8 cellular contexts compared by ENCODE assay signal in genomic region chr21:39312112-39313041, GRCh38. TPM values are rescaled to one million over a fixed set of nuclear protein-coding genes. Genes with fewer than 3 reads are reported as not detected.
DNase-seq lines count a peak whose midpoint lies in the region; ATAC-seq and TF ChIP-seq lines count a peak whose summit lies in the region.

No MANE protein-coding gene starts in this region.

- H3K36me3 Mint-ChIP-seq in activated T-cell treated with anti-CD3 and anti-CD28 coated beads, Interleukin-2, amount 50 U/mL, for 72 hours (ENCODE audit: insufficient read depth in 2 of 2), result peaks cover 13 to 20% of the 10 kb centered on the region in 2 donors

- peak overlapping the region; percentile 94 to 96 for H3K4me3 Mint-ChIP-seq in activated T-cell treated with anti-CD3 and anti-CD28 coated beads, Interleukin-2, amount 50 U/mL, for 72 hours

- H3K9me3 ChIP-seq in GM23248 (ENCODE audit: low read depth), result no peaks in the 10 kb centered on the region
- H3K9me3 ChIP-seq in KOPT-K1 (ENCODE audit: insufficient read depth, low read length, poor library complexity, severe bottlenecking), result no peaks in the 10 kb centered on the region
- H3K9me3 ChIP-seq in Panc1 (ENCODE audit: control insufficient read depth, insufficient read depth, low read depth, low read length), result no peaks in the 10 kb centered on the region
- no peaks in the 10 kb centered on the region for H3K9me3 ChIP-seq in esophagus muscularis mucosa
- no peaks in the 10 kb centered on the region for H3K9me3 ChIP-seq in muscle layer of colon (ENCODE audit: low read length)

- no peak for TF ChIP-seq POLR2A in esophagus muscularis mucosa (IDR thresholded peaks at IDR 0.05; ENCODE audit: low read depth)

- H3K79me2 ChIP-seq in GM23248 (ENCODE audit: insufficient read depth), result peaks cover 49% of the 10 kb centered on the region

- no peaks in the 10 kb centered on the region; the same call in 1 of the 2 replicates for H4K20me1 ChIP-seq in GM23248 (ENCODE audit: insufficient read depth)

- peak overlapping the region; percentile 95 for H3K27ac Mint-ChIP-seq in activated T-cell treated with anti-CD3 and anti-CD28 coated beads, Interleukin-2, amount 50 U/mL, for 72 hours

- H3K9me2 ChIP-seq in GM23248 (ENCODE audit: insufficient read depth), result no peaks in the 10 kb centered on the region

- no peak for TF ChIP-seq CTCF in Panc1 (IDR thresholded peaks at IDR 0.05)
- peak in 1 of 3 experiments; percentile 15 for TF ChIP-seq CTCF in esophagus muscularis mucosa (IDR thresholded peaks at IDR 0.05)

- H3K4me1 ChIP-seq in GM23248 (ENCODE audit: insufficient read depth), result peaks cover 15% of the 10 kb centered on the region
- peaks cover 6% of the 10 kb centered on the region for H3K4me1 ChIP-seq in Panc1 (ENCODE audit: control insufficient read depth, insufficient read depth, low read length)
- peaks cover 27 to 68% (median 59%) of the 10 kb centered on the region in 4 donors for H3K4me1 ChIP-seq in esophagus muscularis mucosa
- peaks cover 13% of the 10 kb centered on the region for H3K4me1 ChIP-seq in muscle layer of colon (ENCODE audit: insufficient read depth, low read length)

- CTCF ChIA-PET in Panc1 (lab: Charles Lee), result interaction anchor here (0.6 kb wide), 1 partner anchor 15 kb away, joined by 5 read pairs; no protein-coding TSS in a partner anchor

- peak overlapping the region; percentile 61; the same call in 1 of the 2 replicates for H2AFZ ChIP-seq in GM23248

- DNase-seq in DMS79 (lab: John Stamatoyannopoulos, UW), result peak; percentile 60
- DNase-seq in GM23248, result peak; percentile 90
- peak; percentile 22 for DNase-seq in Panc1 (ENCODE audit: low read depth, low spot score)
- DNase-seq in activated T-cell treated with anti-CD3 and anti-CD28 coated beads, Interleukin-2, amount 50 U/mL, for 72 hours, result peak; percentile 95 to 97
- peak; percentile 99 for DNase-seq in esophagus muscularis mucosa (ENCODE audit: extremely low spot score)
- DNase-seq in stimulated activated CD8-positive, alpha-beta memory T cell treated with anti-CD3 and anti-CD28 coated beads, Interleukin-4, amount 100 ng/mL, for 48 hours, result peak; percentile 98

- H3K27ac ChIP-seq in GM23248, result peak overlapping the region; percentile 60
- peak overlapping the region; percentile 96 for H3K27ac ChIP-seq in KOPT-K1 (ENCODE audit: low read depth, low read length, poor library complexity, severe bottlenecking)
- H3K27ac ChIP-seq in Panc1 (ENCODE audit: low read length), result peak overlapping the region; percentile 34; the same call in 1 of the 2 replicates
- peak overlapping the region; percentile 96 to 99 (median 98) for H3K27ac ChIP-seq in esophagus muscularis mucosa (replicated peaks in 1 of 4)
- H3K27ac ChIP-seq in muscle layer of colon (ENCODE audit: low read depth, low read length), result peak overlapping the region; percentile 82

- H3K9me3 Mint-ChIP-seq in activated T-cell treated with anti-CD3 and anti-CD28 coated beads, Interleukin-2, amount 50 U/mL, for 72 hours, result no peaks in the 10 kb centered on the region

- H3K36me3 ChIP-seq in GM23248 (ENCODE audit: low read depth), result peaks cover 9% of the 10 kb centered on the region; the same call in 1 of the 2 replicates
- H3K36me3 ChIP-seq in KOPT-K1 (ENCODE audit: insufficient read depth, low read length), result peaks cover 42% of the 10 kb centered on the region
- H3K36me3 ChIP-seq in Panc1 (ENCODE audit: control insufficient read depth, insufficient read depth, low read length), result peaks cover 8% of the 10 kb centered on the region; the same call in 1 of the 2 replicates
- H3K36me3 ChIP-seq in esophagus muscularis mucosa, result peaks cover 0 to 33% (median 22%) of the 10 kb centered on the region in 4 donors
- H3K36me3 ChIP-seq in muscle layer of colon (ENCODE audit: insufficient read depth, low read length), result peaks cover 9% of the 10 kb centered on the region

- 3 to 7% methylated on average over 22 to 61 of the region's 65 CpGs for WGBS in GM23248 (ENCODE audit: low coverage in 1 of 2, low lambda C conversion rate in 2 of 2, missing lambda C conversion rate in 2 of 2), 2 experiments
- 1% methylated on average over 18 of the region's 65 CpGs for WGBS in esophagus muscularis mucosa

- H3K9ac ChIP-seq in GM23248, result peak overlapping the region; percentile 92
- no peak overlapping the region for H3K9ac ChIP-seq in muscle layer of colon (ENCODE audit: low read length)

- H3K4me2 ChIP-seq in GM23248 (ENCODE audit: unreplicated experiment), result peak overlapping the region; percentile 57

- H3K4me3 ChIP-seq in GM23248 (peak overlapping the region; percentile 79), Panc1 (ENCODE audit: low read depth in 2 of 2, low read length in 2 of 2) (peak overlapping the region; percentile 65 to 71), esophagus muscularis mucosa (peak overlapping the region; percentile 83 to 96 (median 89)), muscle layer of colon (ENCODE audit: low read depth in 1 of 2, low read length in 2 of 2) (peak overlapping the region; percentile 45 to 70)

- H3K27me3 Mint-ChIP-seq in activated T-cell treated with anti-CD3 and anti-CD28 coated beads, Interleukin-2, amount 50 U/mL, for 72 hours (ENCODE audit: low read depth), result no peaks in the 10 kb centered on the region

- ATAC-seq in Panc1, result peak; percentile 90
- peak; percentile 67 to 72 for ATAC-seq in activated T-cell treated with anti-CD3 and anti-CD28 coated beads, Interleukin-2, amount 50 U/mL, for 72 hours (replicated peaks in 1 of 2)

- in situ Hi-C loops in GM23248 (cut with MboI) (no loop called here), Panc1 (cut with HindIII; ENCODE audit: low pct_unique_long_range_greater_than_20kb, low sequenced_read_pairs) (no loop called here)

- no TSS peak for BruUV-seq in Panc1 (replicated peaks; lab: Mats Ljungman, UMichigan)

- H3K4me1 Mint-ChIP-seq in activated T-cell treated with anti-CD3 and anti-CD28 coated beads, Interleukin-2, amount 50 U/mL, for 72 hours (ENCODE audit: low read depth), result peaks cover 68% of the 10 kb centered on the region

- TF ChIP-seq EP300 in esophagus muscularis mucosa (IDR thresholded peaks at IDR 0.05), result no peak

- intact Hi-C loops in Panc1 (cut with micrococcal nuclease; ENCODE audit: unreplicated experiment), result no loop called here
- intact Hi-C loops in esophagus muscularis mucosa (cut with DNase I), result loop anchor here (1.0 to 2.0 kb wide), 2 partner anchors 36 to 76 kb away; no protein-coding TSS in a partner anchor

- POLR2A ChIA-PET in Panc1 (lab: Charles Lee), result interaction anchor here (0.7 kb wide), 1 partner anchor 24 kb away, joined by 8 read pairs; no protein-coding TSS in a partner anchor

- H3F3A ChIP-seq in GM23248 (ENCODE audit: insufficient read depth), result peaks cover 22% of the 10 kb centered on the region

- H3K27me3 ChIP-seq in GM23248 (replicated peaks; ENCODE audit: insufficient read depth) (no peaks in the 10 kb centered on the region), Panc1 (ENCODE audit: control insufficient read depth, insufficient read depth, low read length) (no peaks in the 10 kb centered on the region), esophagus muscularis mucosa (no peaks in the 10 kb centered on the region), muscle layer of colon (ENCODE audit: control insufficient read depth in 1 of 2, insufficient read depth in 2 of 2, low read length in 2 of 2) (no peaks in the 10 kb centered on the region)

RNA-seq across cellular contexts. Expression of gene BRWD1, which starts 1.1 kb away (rescaled TPM):
- 27.2 and 48.9 TPM in 2 replicates for total RNA-seq in GM23248 (2014; rRNA removed; shearing (Covaris generic))
- 22.1 and 23.6 TPM in 2 replicates for polyA plus RNA-seq in GM23248 (2016; fragmentation: Nextera tagmentation; extraction: Ambion mirVana)
- total RNA-seq in Panc1 (2021; ENCODE audit: unreplicated experiment), result 26.2 TPM
- polyA plus RNA-seq in Panc1 (2012; ENCODE audit: insufficient read length), result 10.0 TPM
- 10 to 100 TPM; 44.8 to 45.2 TPM for total RNA-seq in activated T-cell treated with anti-CD3 and anti-CD28 coated beads, Interleukin-2, amount 50 U/mL, for 72 hours
- 100 to 1,000 TPM in 1 of 4 donors, 10 to 100 TPM in 3; 55.0 to 104 (median 67.9) TPM for total RNA-seq in esophagus muscularis mucosa

RNA-seq across cellular contexts. Expression of gene HMGN1, which starts 36.5 kb away (rescaled TPM):
- 191 and 192 TPM in 2 replicates for total RNA-seq in GM23248 (2014; rRNA removed; shearing (Covaris generic))
- polyA plus RNA-seq in GM23248 (2016; fragmentation: Nextera tagmentation; extraction: Ambion mirVana), result 340 and 349 TPM in 2 replicates
- total RNA-seq in Panc1 (2021; ENCODE audit: unreplicated experiment), result 293 TPM
- 300 TPM for polyA plus RNA-seq in Panc1 (2012; ENCODE audit: insufficient read length)
- total RNA-seq in activated T-cell treated with anti-CD3 and anti-CD28 coated beads, Interleukin-2, amount 50 U/mL, for 72 hours, result 100 to 1,000 TPM; 353 to 399 TPM
- 10 to 100 TPM; 69.1 to 77.4 (median 72.1) TPM for total RNA-seq in esophagus muscularis mucosa

Comparison
In these comparisons a context has a peak if more than half of its experiments do, and no peak if none do; other contexts are left out.
1. Peak in every context shown above with its lines: DNase-seq, ATAC-seq, H3K4me3 ChIP-seq and H3K27ac ChIP-seq.
2. DNase-seq: peak in every context shown above with its lines; median percentile 99 in esophagus muscularis mucosa; 98 in stimulated activated CD8-positive, alpha-beta memory T cell treated with anti-CD3 and anti-CD28 coated beads, Interleukin-4, amount 100 ng/mL, for 48 hours; 96 in activated T-cell treated with anti-CD3 and anti-CD28 coated beads, Interleukin-2, amount 50 U/mL, for 72 hours; 90 in GM23248; 60 in DMS79; 22 in Panc1.
3. H3K27ac ChIP-seq: peak in every context shown above with its lines; median percentile 98 in esophagus muscularis mucosa; 96 in KOPT-K1; 82 in muscle layer of colon; 60 in GM23248; 34 in Panc1.